In the genomic region with DNA sequence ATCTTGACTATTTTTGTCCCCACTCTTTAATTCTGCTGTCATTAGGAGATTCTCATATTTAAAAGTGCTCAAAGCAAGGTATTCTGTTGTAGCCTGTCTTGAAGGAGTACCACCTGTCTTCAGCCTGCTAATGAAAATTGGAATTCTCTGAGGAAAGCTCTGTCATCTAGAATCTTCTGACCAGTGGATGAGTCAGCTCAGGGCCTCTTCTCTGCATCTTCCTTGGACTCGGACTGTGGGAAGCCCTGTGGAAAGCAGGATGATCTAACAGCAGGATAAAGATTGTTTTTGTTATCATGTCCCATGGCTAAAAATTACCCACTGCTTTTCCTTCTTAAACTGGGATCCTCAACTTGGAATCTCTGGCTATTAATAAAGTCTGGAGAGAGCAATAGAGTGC, we compare ENCODE assay signal across 26 cellular contexts. TPM values are rescaled to one million over a fixed set of nuclear protein-coding genes. Genes with fewer than 3 reads are reported as not detected.
DNase-seq lines count a peak whose midpoint lies in the region; ATAC-seq and TF ChIP-seq lines count a peak whose summit lies in the region.
"Had no signal": no experiment of that assay in that cellular context is flagged by ENCODE, and none has a peak within 500 bp of the region (broad histone marks: within the 10 kb centered on the region; RNA-seq: fewer than 3 reads in every experiment).

No MANE protein-coding gene starts in this region.

- H4K5ac ChIP-seq in IMR-90 (ENCODE audit: low read depth, low read length) = no peak overlapping the region

- POLR2A ChIA-PET in IMR-90 (lab: Charles Lee; ENCODE audit: unreplicated experiment) = no interaction called here

- no peaks in the 10 kb centered on the region for H3K27me3 ChIP-seq in IMR-90 (ENCODE audit: control insufficient read depth, insufficient read depth, low read length)
- H3K27me3 ChIP-seq in brain microvascular endothelial cell (replicated peaks) = no peaks in the 10 kb centered on the region
- H3K27me3 ChIP-seq in left ventricle myocardium inferior (ENCODE audit: low read depth) = peaks cover 53% of the 10 kb centered on the region
- H3K27me3 ChIP-seq: BE2C, BLaER1 had no signal

- no TSS peak for BruUV-seq in IMR-90 (replicated peaks; lab: Mats Ljungman, UMichigan)

- H3K4me3 ChIP-seq in IMR-90 (ENCODE audit: insufficient read depth, low read depth, low read length) (no peak overlapping the region), brain microvascular endothelial cell (ENCODE audit: low read depth, low read length) (no peak overlapping the region), left ventricle myocardium inferior (no peak overlapping the region)
- H3K4me3 ChIP-seq: BLaER1, GM12878 had no signal

- no peak overlapping the region for H3K23ac ChIP-seq in IMR-90 (ENCODE audit: low read depth, low read length)

- H4K8ac ChIP-seq in IMR-90 (ENCODE audit: low read depth in 2 of 2, low read length in 2 of 2) = no peak overlapping the region

- H2BK5ac ChIP-seq in IMR-90 (ENCODE audit: low read depth, low read length, poor library complexity, severe bottlenecking) = no peak overlapping the region

- ATAC-seq in IMR-90 (ENCODE audit: low read depth) (peak; percentile 95), GM18858 (IDR thresholded peaks at IDR 0.05; ENCODE audit: unreplicated experiment) (no peak)
- ATAC-seq: GM12878 had no signal

- H2BK120ac ChIP-seq in IMR-90 (ENCODE audit: low read depth, low read length) = no peak overlapping the region

- H2AK5ac ChIP-seq in IMR-90 (ENCODE audit: low read depth, low read length) = no peak overlapping the region

- no peak overlapping the region for H3K4ac ChIP-seq in IMR-90 (ENCODE audit: low read depth, low read length)

- no peak for TF ChIP-seq CTCF in IMR-90 (conservative IDR thresholded peaks at IDR 0.05; ENCODE audit: low read depth, low read length)
- TF ChIP-seq CTCF in brain microvascular endothelial cell (IDR thresholded peaks at IDR 0.05; ENCODE audit: low read depth, low read length, missing control alignments) = no peak
- no peak for TF ChIP-seq CTCF in left ventricle myocardium inferior (IDR thresholded peaks at IDR 0.05; ENCODE audit: borderline replicate concordance)

- TF ChIP-seq RAD21 in IMR-90 (IDR thresholded peaks at IDR 0.05; ENCODE audit: low read length) = no peak

- H2BK15ac ChIP-seq in IMR-90 (ENCODE audit: low read depth, low read length) = no peak overlapping the region

- H4K20me1 ChIP-seq in IMR-90 (ENCODE audit: insufficient read depth, low read length) = no peaks in the 10 kb centered on the region
- H4K20me1 ChIP-seq: BLaER1 had no signal

- DNase-seq in IMR-90 (peak; percentile 84), brain microvascular endothelial cell (peak; percentile 6), kidney tubule cell (ENCODE audit: low spot score) (peak; percentile 27), NCI-H226 (no peak), left ventricle myocardium inferior (no peak)
- DNase-seq: 8988T; ACHN; BE2C; C1 segment of cervical spinal cord; CD4-positive, alpha-beta memory T cell; CD4-positive, CD25-positive, alpha-beta regulatory T cell; CD8-positive, alpha-beta memory T cell; COR-L47; DMS 273 treated with DMSO at 0.1 percent for 48 hours; DMS153; DMS53; DMS79; DND-41; EL; GDM1 had no signal

- H3K18ac ChIP-seq in IMR-90 (ENCODE audit: low read depth, low read length) = no peak overlapping the region

- H2BK20ac ChIP-seq in IMR-90 (ENCODE audit: low read depth, low read length) = no peak overlapping the region

- TF ChIP-seq POLR2A in IMR-90 (IDR thresholded peaks at IDR 0.05; ENCODE audit: low read depth, low read length) = no peak

- H3K56ac ChIP-seq in IMR-90 (ENCODE audit: extremely low read depth, insufficient read depth, low read length) = no peak overlapping the region

- H2AK9ac ChIP-seq in IMR-90 (replicated peaks; ENCODE audit: low read depth, low read length, poor library complexity) = no peak overlapping the region

- intact Hi-C loops in IMR-90 (cut with micrococcal nuclease) (no loop called here), left ventricle myocardium inferior (cut with micrococcal nuclease) (no loop called here)

- CTCF ChIA-PET in IMR-90 (lab: Yijun Ruan, JAX) = interaction anchor here (1.3 kb wide), 1 partner anchor 20 kb away, joined by 3 read pairs; no protein-coding TSS in a partner anchor

- no peak overlapping the region for H3K14ac ChIP-seq in IMR-90 (replicated peaks; ENCODE audit: low read depth, low read length)

- no peaks in the 10 kb centered on the region for H3K36me3 ChIP-seq in IMR-90 (ENCODE audit: control insufficient read depth, insufficient read depth, low read length)
- H3K36me3 ChIP-seq in brain microvascular endothelial cell (replicated peaks) = no peaks in the 10 kb centered on the region
- no peaks in the 10 kb centered on the region for H3K36me3 ChIP-seq in left ventricle myocardium inferior
- H3K36me3 ChIP-seq: BE2C, BLaER1 had no signal

- H2AFZ ChIP-seq in IMR-90 (replicated peaks; ENCODE audit: low read length, poor library complexity) = no peak overlapping the region

- H3K9me3 ChIP-seq in IMR-90 (ENCODE audit: control insufficient read depth, insufficient read depth, low read length) = no peaks in the 10 kb centered on the region
- no peaks in the 10 kb centered on the region for H3K9me3 ChIP-seq in left ventricle myocardium inferior (replicated peaks)
- H3K9me3 ChIP-seq: BE2C, BLaER1 had no signal

- dilution Hi-C loops in IMR-90 (cut with HindIII; ENCODE audit: low sequenced_read_pairs, unreplicated experiment) = no loop called here

- no peak overlapping the region for H3K4me2 ChIP-seq in IMR-90 (ENCODE audit: low read depth, low read length)
- H3K4me2 ChIP-seq: BLaER1 had no signal

- in situ Hi-C loops in IMR-90 (cut with MboI; ENCODE audit: low sequenced_read_pairs) = no loop called here
- in situ Hi-C loops in brain microvascular endothelial cell (cut with HindIII; ENCODE audit: low pct_ligation_motif_present, low sequenced_read_pairs) = no loop called here

- H3K27ac ChIP-seq in IMR-90 (ENCODE audit: insufficient read depth, low read length) (no peak overlapping the region), brain microvascular endothelial cell (no peak overlapping the region), left ventricle myocardium inferior (replicated peaks) (no peak overlapping the region)
- H3K27ac ChIP-seq: BLaER1 had no signal

- peaks cover 8% of the 10 kb centered on the region; the same call in 1 of the 2 replicates for H3K9me1 ChIP-seq in IMR-90 (ENCODE audit: insufficient read depth, low read length)

- no peak overlapping the region for H4K91ac ChIP-seq in IMR-90 (ENCODE audit: insufficient read depth, low read depth, low read length)

- no CpG with 5 or more reads among the region's 1 CpG for WGBS in IMR-90 (ENCODE audit: extremely low coverage in 2 of 2, insufficient read length in 1 of 2), 2 experiments

- H3K79me1 ChIP-seq in IMR-90 (ENCODE audit: low read depth in 1 of 2, low read length in 2 of 2) = no peaks in the 10 kb centered on the region

- H3K4me1 ChIP-seq in IMR-90 (ENCODE audit: control insufficient read depth, insufficient read depth, low read length) (peaks cover 2% of the 10 kb centered on the region; the same call in 1 of the 2 replicates), left ventricle myocardium inferior (no peaks in the 10 kb centered on the region)
- H3K4me1 ChIP-seq: BE2C, BLaER1 had no signal

- H3K9ac ChIP-seq in IMR-90 (ENCODE audit: low read depth, low read length) = no peak overlapping the region
- H3K9ac ChIP-seq: BLaER1 had no signal

TF ChIP-seq in IMR-90, 13 proteins besides CTCF, POLR2A, EP300 and RAD21:
- peak; percentile 46 for TF ChIP-seq FOS (IDR thresholded peaks at IDR 0.05; ENCODE audit: low read depth, low read length)
- TF ChIP-seq, protein P1, sequence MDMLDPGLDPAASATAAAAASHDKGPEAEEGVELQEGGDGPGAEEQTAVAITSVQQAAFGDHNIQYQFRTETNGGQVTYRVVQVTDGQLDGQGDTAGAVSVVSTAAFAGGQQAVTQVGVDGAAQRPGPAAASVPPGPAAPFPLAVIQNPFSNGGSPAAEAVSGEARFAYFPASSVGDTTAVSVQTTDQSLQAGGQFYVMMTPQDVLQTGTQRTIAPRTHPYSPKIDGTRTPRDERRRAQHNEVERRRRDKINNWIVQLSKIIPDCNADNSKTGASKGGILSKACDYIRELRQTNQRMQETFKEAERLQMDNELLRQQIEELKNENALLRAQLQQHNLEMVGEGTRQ (IDR thresholded peaks at IDR 0.05; ENCODE audit: low read depth, low read length) = no peak

RNA-seq across cellular contexts. Expression of a gene that starts 18.7 kb away (rescaled TPM):
- total RNA-seq in IMR-90 (2012; rRNA removed) (1.4 and 1.7 TPM in 2 replicates), left ventricle myocardium inferior (0.96 TPM)
- 2.5 and 3.5 TPM in 2 replicates for polyA plus RNA-seq in IMR-90 (2012; rRNA removed)
- polyA plus RNA-seq in IMR-90 (2012; cell fraction: cytosol; rRNA removed) = 0.66 and 5.6 TPM in 2 replicates
- 4.7 and 8.5 TPM in 2 replicates for polyA plus RNA-seq in IMR-90 (2012; cell fraction: nucleus; rRNA removed; ENCODE audit: low replicate concordance)
- total RNA-seq: A673; CD4-positive, alpha-beta memory T cell; CD4-positive, CD25-positive, alpha-beta regulatory T cell; CD8-positive, alpha-beta memory T cell; G401; GM12878 had no signal
- polyA plus RNA-seq: CD14-positive monocyte; CD4-positive, alpha-beta memory T cell; CD4-positive, CD25-positive, alpha-beta regulatory T cell; CD8-positive, alpha-beta memory T cell; GM12878 had no signal

Comparison
In these comparisons a context has a peak if more than half of its experiments do, and no peak if none do; other contexts are left out.
1. DNase-seq: peak in IMR-90 (single experiment), brain microvascular endothelial cell (single experiment) and kidney tubule cell (single experiment); none in NCI-H226 (single experiment) and left ventricle myocardium inferior (single experiment).